2 cellular contexts compared by ENCODE assay signal in the genomic region with DNA sequence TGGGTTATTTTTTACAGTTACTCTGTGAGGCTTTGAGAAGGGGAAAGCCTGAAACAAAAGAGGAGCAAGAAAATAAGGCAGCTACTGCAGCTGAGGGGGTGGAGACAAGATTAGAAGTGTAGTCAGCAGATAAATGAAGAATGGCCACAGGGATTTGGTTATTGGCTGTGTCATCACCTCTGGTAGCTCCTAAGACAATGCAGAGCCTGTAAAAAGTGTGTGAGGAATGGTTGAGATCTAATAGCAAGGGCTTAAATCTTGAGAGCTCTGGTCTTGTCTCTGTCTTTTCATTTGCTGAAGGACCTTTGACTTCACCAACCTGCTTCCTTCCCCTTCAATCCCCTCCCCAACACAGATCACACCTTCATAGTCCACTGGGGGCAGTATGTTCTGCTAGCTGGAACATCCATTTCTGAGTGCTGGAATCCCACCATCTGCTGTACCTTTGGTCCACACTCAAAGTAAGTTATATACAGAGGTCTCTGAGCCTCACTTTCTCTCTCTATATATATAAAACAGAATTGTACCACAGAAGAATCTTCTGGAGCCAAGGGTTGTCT.
TF ChIP-seq lines count a peak whose summit lies in the region.

No MANE protein-coding gene starts in this region.

TF ChIP-seq in SK-N-SH, 30 proteins besides CTCF, POLR2A, EP300 and RAD21:
- no peak for TF ChIP-seq NRF1 (IDR thresholded peaks at IDR 0.05; ENCODE audit: low read depth, low read length)
- no peak for TF ChIP-seq ELF1 (IDR thresholded peaks at IDR 0.05)
- TF ChIP-seq FOSL2 (IDR thresholded peaks at IDR 0.05; ENCODE audit: borderline replicate concordance, low read depth): no peak
- TF ChIP-seq TCF12 (IDR thresholded peaks at IDR 0.05): no peak
TF ChIP-seq in SK-N-SH: peak in this region for 0.

TF ChIP-seq in SK-N-SH treated with all-trans-retinoic acid at 6 μM for 48 hours, 23 proteins besides CTCF, POLR2A, EP300 and RAD21:
- TF ChIP-seq RARB (CRISPR knock-in tag; IDR thresholded peaks at IDR 0.05) (no peak), ZNF565 (CRISPR knock-in tag; conservative IDR thresholded peaks at IDR 0.05; ENCODE audit: low read depth) (no peak), TCF4 (CRISPR knock-in tag; IDR thresholded peaks at IDR 0.05; ENCODE audit: borderline replicate concordance) (no peak), BACH2 (CRISPR knock-in tag; IDR thresholded peaks at IDR 0.05; ENCODE audit: borderline replicate concordance) (no peak)
- TF ChIP-seq, protein P1, sequence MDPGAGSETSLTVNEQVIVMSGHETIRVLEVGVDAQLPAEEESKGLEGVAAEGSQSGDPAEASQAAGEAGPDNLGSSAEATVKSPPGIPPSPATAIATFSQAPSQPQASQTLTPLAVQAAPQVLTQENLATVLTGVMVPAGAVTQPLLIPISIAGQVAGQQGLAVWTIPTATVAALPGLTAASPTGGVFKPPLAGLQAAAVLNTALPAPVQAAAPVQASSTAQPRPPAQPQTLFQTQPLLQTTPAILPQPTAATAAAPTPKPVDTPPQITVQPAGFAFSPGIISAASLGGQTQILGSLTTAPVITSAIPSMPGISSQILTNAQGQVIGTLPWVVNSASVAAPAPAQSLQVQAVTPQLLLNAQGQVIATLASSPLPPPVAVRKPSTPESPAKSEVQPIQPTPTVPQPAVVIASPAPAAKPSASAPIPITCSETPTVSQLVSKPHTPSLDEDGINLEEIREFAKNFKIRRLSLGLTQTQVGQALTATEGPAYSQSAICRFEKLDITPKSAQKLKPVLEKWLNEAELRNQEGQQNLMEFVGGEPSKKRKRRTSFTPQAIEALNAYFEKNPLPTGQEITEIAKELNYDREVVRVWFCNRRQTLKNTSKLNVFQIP (CRISPR knock-in tag; IDR thresholded peaks at IDR 0.05; ENCODE audit: borderline replicate concordance, low read depth): no peak
